In genomic region chr22:46537221-46537945, GRCh38 we compare ENCODE assay signal across 8 cellular contexts. TPM values are rescaled to one million over a fixed set of nuclear protein-coding genes. Genes with fewer than 3 reads are reported as not detected.
DNase-seq lines count a peak whose midpoint lies in the region; ATAC-seq and TF ChIP-seq lines count a peak whose summit lies in the region.

Gene CELSR1, minus strand, starts transcription at chr22:46537620. Its CDS starts 450 bp downstream, at chr22:46537170.

- H3K27me3 Mint-ChIP-seq in Caco-2 (ENCODE audit: insufficient read depth, unreplicated experiment) (no peaks in the 10 kb centered on the region), IgD-negative memory B cell (peaks cover 36% of the 10 kb centered on the region)
- H3K27me3 Mint-ChIP-seq in stimulated activated naive B cell treated with anti-CD40 and anti-IgM and Interleukin-4, amounts not matched to agents 10 μg/mL and 1 μg/mL and 100 μg/mL, for 72 hours = peaks cover 47 to 65% of the 10 kb centered on the region in 2 donors

- TF ChIP-seq POLR2A in erythroblast (IDR thresholded peaks at IDR 0.05; ENCODE audit: low read length) = no peak

- POLR2A ChIA-PET in Caco-2 (lab: Charles Lee) = no interaction called here

- no peak for TF ChIP-seq CTCF in Caco-2 (IDR thresholded peaks at IDR 0.05; ENCODE audit: insufficient read depth in 1 of 2, low read depth in 1 of 2, low read length in 1 of 2, severe bottlenecking in 1 of 2, unreplicated experiment in 1 of 2)

- ATAC-seq in stimulated activated naive B cell treated with anti-CD40 and anti-IgM and Interleukin-4, amounts not matched to agents 10 μg/mL and 1 μg/mL and 100 μg/mL, for 72 hours (replicated peaks) = peak; percentile 26 to 40
- no peak for ATAC-seq in GM21360 (IDR thresholded peaks at IDR 0.05; ENCODE audit: unreplicated experiment)

- H3K4me3 ChIP-seq in Caco-2 (ENCODE audit: low read depth, low read length) (peak within 1 kb of the TSS; percentile 62), iPS-18c (ENCODE audit: insufficient read depth, low read depth, low read length) (peak within 1 kb of the TSS; percentile 56)

- CTCF ChIA-PET in Caco-2 (lab: Charles Lee) = interaction anchor here (2.1 kb wide), 1 partner anchor 170 kb away, joined by 11 read pairs; no protein-coding TSS in a partner anchor

- no peak within 1 kb of the TSS for H3K27ac Mint-ChIP-seq in Caco-2 (ENCODE audit: unreplicated experiment)
- peak within 1 kb of the TSS in 1 of 3 donors; percentile 81 for H3K27ac Mint-ChIP-seq in IgD-negative memory B cell
- H3K27ac Mint-ChIP-seq in stimulated activated naive B cell treated with anti-CD40 and anti-IgM and Interleukin-4, amounts not matched to agents 10 μg/mL and 1 μg/mL and 100 μg/mL, for 72 hours = peak within 1 kb of the TSS; percentile 88

- DNase-seq in Caco-2 (peak; percentile 68 to 86), amniotic epithelial cell (ENCODE audit: low read depth) (peak; percentile 6), RKO (ENCODE audit: low spot score) (no peak), erythroblast (lab: John Stamatoyannopoulos, UW) (no peak)
- no peak for DNase-seq in stimulated activated naive B cell treated with anti-CD40 and anti-IgM and Interleukin-4, amounts not matched to agents 10 μg/mL and 1 μg/mL and 100 μg/mL, for 72 hours

- H3K27me3 ChIP-seq in Caco-2 (replicated peaks; ENCODE audit: control insufficient read depth, insufficient read depth, low read length) = no peaks in the 10 kb centered on the region

- peaks cover 18% of the 10 kb centered on the region for H3K4me1 Mint-ChIP-seq in Caco-2 (ENCODE audit: low read depth, unreplicated experiment)
- H3K4me1 Mint-ChIP-seq in IgD-negative memory B cell = peaks cover 1 to 5% (median 5%) of the 10 kb centered on the region in 3 donors
- peaks cover 11 to 19% of the 10 kb centered on the region in 2 donors for H3K4me1 Mint-ChIP-seq in stimulated activated naive B cell treated with anti-CD40 and anti-IgM and Interleukin-4, amounts not matched to agents 10 μg/mL and 1 μg/mL and 100 μg/mL, for 72 hours

- H3K36me3 ChIP-seq in Caco-2 (ENCODE audit: control insufficient read depth, insufficient read depth, low read length) = peaks cover 1% of the 10 kb centered on the region; the same call in 1 of the 2 replicates

- H3K36me3 Mint-ChIP-seq in Caco-2 (ENCODE audit: insufficient read depth, unreplicated experiment) (peaks cover 4% of the 10 kb centered on the region), IgD-negative memory B cell (no peaks in the 10 kb centered on the region)
- peaks cover 0 to 2% of the 10 kb centered on the region in 2 donors for H3K36me3 Mint-ChIP-seq in stimulated activated naive B cell treated with anti-CD40 and anti-IgM and Interleukin-4, amounts not matched to agents 10 μg/mL and 1 μg/mL and 100 μg/mL, for 72 hours

- intact Hi-C loops in Caco-2 (cut with micrococcal nuclease; ENCODE audit: unreplicated experiment) = no loop called here

- no peaks in the 10 kb centered on the region for H3K9me3 ChIP-seq in Caco-2
- H3K9me3 ChIP-seq in iPS-18c (ENCODE audit: control insufficient read depth, insufficient read depth, low read length) = peaks cover 4% of the 10 kb centered on the region

- no TSS peak for BruUV-seq in Caco-2 (replicated peaks; lab: Mats Ljungman, UMichigan)

- H3K4me3 Mint-ChIP-seq in Caco-2 (ENCODE audit: unreplicated experiment) = peak within 1 kb of the TSS; percentile 83
- peak within 1 kb of the TSS; percentile 58 to 92 (median 78) for H3K4me3 Mint-ChIP-seq in IgD-negative memory B cell
- peak within 1 kb of the TSS; percentile 64 to 65 for H3K4me3 Mint-ChIP-seq in stimulated activated naive B cell treated with anti-CD40 and anti-IgM and Interleukin-4, amounts not matched to agents 10 μg/mL and 1 μg/mL and 100 μg/mL, for 72 hours

- H3K9me3 Mint-ChIP-seq in Caco-2 (ENCODE audit: unreplicated experiment) (no peaks in the 10 kb centered on the region), IgD-negative memory B cell (no peaks in the 10 kb centered on the region)
- no peaks in the 10 kb centered on the region for H3K9me3 Mint-ChIP-seq in stimulated activated naive B cell treated with anti-CD40 and anti-IgM and Interleukin-4, amounts not matched to agents 10 μg/mL and 1 μg/mL and 100 μg/mL, for 72 hours

- peaks cover 17% of the 10 kb centered on the region for H3K4me1 ChIP-seq in Caco-2

RNA-seq across cellular contexts. Expression of gene CELSR1, which starts in this region (rescaled TPM):
- total RNA-seq in Caco-2 (2022) = 29.5 and 33.2 TPM in 2 replicates
- 5.2 TPM for polyA plus RNA-seq in IgD-negative memory B cell

Comparison
In these comparisons a context has a peak if more than half of its experiments do, and no peak if none do; other contexts are left out.
1. DNase-seq: peak in Caco-2 (2 of 2) and amniotic epithelial cell (single experiment); none in stimulated activated naive B cell treated with anti-CD40 and anti-IgM and Interleukin-4, amounts not matched to agents 10 μg/mL and 1 μg/mL and 100 μg/mL, for 72 hours (single experiment), RKO (single experiment) and erythroblast (0 of 2).
2. Peak in every context shown above with its lines, with median percentiles within 50 percentile points of each other: H3K4me3 Mint-ChIP-seq.